Comparison of ENCODE assay signal across 14 cellular contexts in genomic region chr2:229861431-229861830, GRCh38.
"Had no signal": no experiment of that assay in that cellular context is flagged by ENCODE, and none has a peak within 500 bp of the region (broad histone marks: within the 10 kb centered on the region; RNA-seq: fewer than 3 reads in every experiment).

No MANE protein-coding gene starts in this region.

- H3K4me3 Mint-ChIP-seq: activated CD4-positive, alpha-beta memory T cell treated with anti-CD3 and anti-CD28 coated beads for 36 hours; activated CD8-positive, alpha-beta memory T cell treated with anti-CD3 and anti-CD28 coated beads, Interleukin-2, amount 10 ng/mL, durations not matched to agents 7 days and 5 days; neural crest cell; stimulated activated naive CD8-positive, alpha-beta T cell treated with anti-CD3 and anti-CD28 coated beads, Interleukin-15, amount 100 ng/mL, for 72 hours had no signal

- ATAC-seq: activated CD8-positive, alpha-beta memory T cell treated with anti-CD3 and anti-CD28 coated beads, Interleukin-2, amount 10 ng/mL, durations not matched to agents 7 days and 5 days; esophagus mucosa; right lobe of liver; stimulated activated naive CD8-positive, alpha-beta T cell treated with anti-CD3 and anti-CD28 coated beads, Interleukin-15, amount 100 ng/mL, for 72 hours had no signal

- H3K9me3 Mint-ChIP-seq: activated CD4-positive, alpha-beta memory T cell treated with anti-CD3 and anti-CD28 coated beads for 36 hours; neural crest cell; stimulated activated naive CD8-positive, alpha-beta T cell treated with anti-CD3 and anti-CD28 coated beads, Interleukin-15, amount 100 ng/mL, for 72 hours had no signal

- H3K27ac ChIP-seq: colonic mucosa, right lobe of liver, thoracic aorta had no signal

- H3K27ac Mint-ChIP-seq: activated CD4-positive, alpha-beta memory T cell treated with anti-CD3 and anti-CD28 coated beads for 36 hours; activated CD8-positive, alpha-beta memory T cell treated with anti-CD3 and anti-CD28 coated beads, Interleukin-2, amount 10 ng/mL, durations not matched to agents 7 days and 5 days; stimulated activated naive CD8-positive, alpha-beta T cell treated with anti-CD3 and anti-CD28 coated beads, Interleukin-15, amount 100 ng/mL, for 72 hours had no signal

- DNase-seq: activated CD4-positive, alpha-beta memory T cell treated with anti-CD3 and anti-CD28 coated beads for 36 hours; activated CD8-positive, alpha-beta memory T cell treated with anti-CD3 and anti-CD28 coated beads, Interleukin-2, amount 10 ng/mL, durations not matched to agents 7 days and 5 days; activated naive CD4-positive, alpha-beta T cell treated with anti-CD3 and anti-CD28 coated beads, Interleukin-2, amount 50 U/mL, for 16 hours; activated T-cell treated with anti-CD3 and anti-CD28 coated beads, Interleukin-2, amount 50 U/mL, for 1 hour; colonic mucosa; foreskin melanocyte; right lobe of liver; stimulated activated CD4-positive, alpha-beta T cell treated with anti-CD3 and anti-CD28 coated beads, Interleukin-1b, Interleukin-23, amount 100 ng/mL, for 48 hours; stimulated activated naive CD8-positive, alpha-beta T cell treated with anti-CD3 and anti-CD28 coated beads, Interleukin-15, amount 100 ng/mL, for 72 hours; T1000 had no signal

- H3K4me1 ChIP-seq: colonic mucosa, right lobe of liver had no signal

- H3K9me3 ChIP-seq: colonic mucosa, right lobe of liver, thoracic aorta had no signal

- H3K27me3 Mint-ChIP-seq: activated CD4-positive, alpha-beta memory T cell treated with anti-CD3 and anti-CD28 coated beads for 36 hours; activated CD8-positive, alpha-beta memory T cell treated with anti-CD3 and anti-CD28 coated beads, Interleukin-2, amount 10 ng/mL, durations not matched to agents 7 days and 5 days; stimulated activated naive CD8-positive, alpha-beta T cell treated with anti-CD3 and anti-CD28 coated beads, Interleukin-15, amount 100 ng/mL, for 72 hours had no signal

- H3K27me3 ChIP-seq: cardiac muscle cell, colonic mucosa, right lobe of liver had no signal

- H3K4me3 ChIP-seq: cardiac muscle cell, colonic mucosa, right lobe of liver, thoracic aorta had no signal
